Comparison of ENCODE assay signal across 14 cellular contexts in the genomic region with DNA sequence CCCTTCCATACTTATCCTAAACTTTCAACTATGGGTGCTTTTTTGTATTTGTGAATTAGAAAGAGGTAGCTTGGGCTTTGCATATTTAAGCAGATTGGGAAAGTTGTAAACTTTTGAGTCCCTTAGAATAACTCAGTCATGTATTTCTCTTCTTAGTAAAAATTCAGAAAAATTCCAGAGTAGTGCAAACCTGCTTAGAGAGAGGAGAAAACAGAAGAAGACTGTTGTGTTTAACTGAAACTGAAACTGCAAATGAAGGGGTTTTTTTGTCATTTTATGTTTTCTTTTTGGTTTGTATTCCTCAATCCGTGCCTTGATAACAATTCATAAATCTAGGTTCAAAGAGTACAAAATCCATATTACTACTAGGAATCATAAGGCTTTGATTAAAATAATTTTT. TPM values are rescaled to one million over a fixed set of nuclear protein-coding genes. Genes with fewer than 3 reads are reported as not detected.
DNase-seq lines count a peak whose midpoint lies in the region; ATAC-seq and TF ChIP-seq lines count a peak whose summit lies in the region.
"Had no signal": no experiment of that assay in that cellular context is flagged by ENCODE, and none has a peak within 500 bp of the region (broad histone marks: within the 10 kb centered on the region; RNA-seq: fewer than 3 reads in every experiment).

No MANE protein-coding gene starts in this region.

- H3K27me3 ChIP-seq in MM.1S (replicated peaks; ENCODE audit: insufficient read depth, low read length): no peaks in the 10 kb centered on the region
- no peaks in the 10 kb centered on the region for H3K27me3 ChIP-seq in stomach
- H3K27me3 ChIP-seq: gastroesophageal sphincter had no signal

- POLR2A ChIA-PET in activated CD4-positive, alpha-beta T cell treated with anti-CD3 and anti-CD28 coated beads, Interleukin-2, amount 10 ng/mL, durations not matched to agents 7 days and 5 days (lab: Charles Lee): no interaction called here

- H3K4me3 ChIP-seq in MM.1S (ENCODE audit: low read length): peak overlapping the region; percentile 11; the same call in 1 of the 2 replicates
- no peak overlapping the region for H3K4me3 ChIP-seq in stomach
- H3K4me3 ChIP-seq: gastroesophageal sphincter had no signal

- no peak for TF ChIP-seq POLR2A in stomach (IDR thresholded peaks at IDR 0.05)

- H3F3A ChIP-seq in MM.1S (ENCODE audit: insufficient read depth, low read length): peaks cover 5% of the 10 kb centered on the region; the same call in 1 of the 2 replicates

- peak overlapping the region; percentile 60 for H3K4me2 ChIP-seq in MM.1S (ENCODE audit: low read depth, low read length)

- ATAC-seq in GM21619 (IDR thresholded peaks at IDR 0.05; ENCODE audit: unreplicated experiment): peak; percentile 58
- ATAC-seq in stimulated activated memory B cell treated with anti-CD40 and anti-IgM and Interleukin-4, amounts not matched to agents 10 μg/mL and 1 μg/mL and 100 μg/mL, for 72 hours: peak; percentile 36
- ATAC-seq: gastroesophageal sphincter, Panc1 had no signal

- no peaks in the 10 kb centered on the region for H3K36me3 ChIP-seq in MM.1S (replicated peaks; ENCODE audit: insufficient read depth, low read length)
- H3K36me3 ChIP-seq in stomach: no peaks in the 10 kb centered on the region

- peaks cover 13% of the 10 kb centered on the region for H3K36me3 Mint-ChIP-seq in activated CD4-positive, alpha-beta T cell treated with anti-CD3 and anti-CD28 coated beads, Interleukin-2, amount 10 ng/mL, durations not matched to agents 7 days and 5 days (ENCODE audit: low read depth)
- H3K36me3 Mint-ChIP-seq in stimulated activated memory B cell treated with anti-CD40 and anti-IgM and Interleukin-4, amounts not matched to agents 10 μg/mL and 1 μg/mL and 100 μg/mL, for 72 hours: peaks cover 18% of the 10 kb centered on the region
- peaks cover 30% of the 10 kb centered on the region for H3K36me3 Mint-ChIP-seq in progenitor cell of endocrine pancreas (ENCODE audit: insufficient read depth)

- H3K4me1 ChIP-seq in MM.1S (ENCODE audit: low read length) (peaks cover 14% of the 10 kb centered on the region), stomach (peaks cover 0 to 14% (median 6%) of the 10 kb centered on the region in 4 donors)

- CTCF ChIA-PET in activated CD4-positive, alpha-beta T cell treated with anti-CD3 and anti-CD28 coated beads, Interleukin-2, amount 10 ng/mL, durations not matched to agents 7 days and 5 days (lab: Charles Lee): interaction anchor here (0.9 to 2.6 kb wide), 5 partner anchors 13 to 129 kb away, joined by 3 to 8 read pairs (median 5); partner anchors contain the start of gene CD200

- H3K79me2 ChIP-seq in MM.1S (ENCODE audit: low read length): no peaks in the 10 kb centered on the region

- peaks cover 28% of the 10 kb centered on the region for H3K4me1 Mint-ChIP-seq in activated CD4-positive, alpha-beta T cell treated with anti-CD3 and anti-CD28 coated beads, Interleukin-2, amount 10 ng/mL, durations not matched to agents 7 days and 5 days
- H3K4me1 Mint-ChIP-seq in stimulated activated memory B cell treated with anti-CD40 and anti-IgM and Interleukin-4, amounts not matched to agents 10 μg/mL and 1 μg/mL and 100 μg/mL, for 72 hours: peaks cover 34% of the 10 kb centered on the region
- peaks cover 19% of the 10 kb centered on the region for H3K4me1 Mint-ChIP-seq in progenitor cell of endocrine pancreas (ENCODE audit: low read depth)

- DNase-seq in activated CD4-positive, alpha-beta T cell treated with anti-CD3 and anti-CD28 coated beads, Interleukin-2, amount 10 ng/mL, durations not matched to agents 7 days and 5 days: no peak
- DNase-seq in activated CD4-positive, alpha-beta T cell treated with anti-CD3 and anti-CD28 coated beads, Interleukin-2, amount 50 U/mL, for 1 hour: no peak
- DNase-seq in MM.1S: peak; percentile 70
- DNase-seq in NCI-H1105 (lab: John Stamatoyannopoulos, UW): no peak
- no peak for DNase-seq in progenitor cell of endocrine pancreas (ENCODE audit: low spot score, unreplicated experiment)
- no peak for DNase-seq in stomach
- DNase-seq: activated CD4-positive, alpha-beta T cell treated with anti-CD3 and anti-CD28 coated beads, Interleukin-2, amount 50 U/mL, for 48 hours; cerebellar nuclear complex had no signal

- H3K9me3 Mint-ChIP-seq in activated CD4-positive, alpha-beta T cell treated with anti-CD3 and anti-CD28 coated beads, Interleukin-2, amount 10 ng/mL, durations not matched to agents 7 days and 5 days: peaks cover 3% of the 10 kb centered on the region
- H3K9me3 Mint-ChIP-seq in stimulated activated memory B cell treated with anti-CD40 and anti-IgM and Interleukin-4, amounts not matched to agents 10 μg/mL and 1 μg/mL and 100 μg/mL, for 72 hours: no peaks in the 10 kb centered on the region
- H3K9me3 Mint-ChIP-seq in progenitor cell of endocrine pancreas (ENCODE audit: low read depth): no peaks in the 10 kb centered on the region
- H3K9me3 Mint-ChIP-seq: type B pancreatic cell had no signal

- peak overlapping the region; percentile 64 for H2AFZ ChIP-seq in MM.1S (ENCODE audit: low read length)

- intact Hi-C loops in stomach (cut with DNase I; ENCODE audit: low total_unique reads): no loop called here

- TF ChIP-seq CTCF in MM.1S (IDR thresholded peaks at IDR 0.05; ENCODE audit: low read length): no peak
- TF ChIP-seq CTCF in progenitor cell of endocrine pancreas (IDR thresholded peaks at IDR 0.05; ENCODE audit: unreplicated experiment): no peak
- no peak for TF ChIP-seq CTCF in stomach (IDR thresholded peaks at IDR 0.05)

- 43 to 56% (median 51%) methylated on average over 1 of the region's 1 CpG for WGBS in stomach, 5 donors

- H3K4me3 Mint-ChIP-seq in activated CD4-positive, alpha-beta T cell treated with anti-CD3 and anti-CD28 coated beads, Interleukin-2, amount 10 ng/mL, durations not matched to agents 7 days and 5 days: peak overlapping the region; percentile 20
- H3K4me3 Mint-ChIP-seq in stimulated activated memory B cell treated with anti-CD40 and anti-IgM and Interleukin-4, amounts not matched to agents 10 μg/mL and 1 μg/mL and 100 μg/mL, for 72 hours: peak overlapping the region; percentile 44
- no peak overlapping the region for H3K4me3 Mint-ChIP-seq in progenitor cell of endocrine pancreas (ENCODE audit: low read depth)
- H3K4me3 Mint-ChIP-seq: type B pancreatic cell had no signal

- H3K27ac ChIP-seq in MM.1S (ENCODE audit: low read length) (peak overlapping the region; percentile 33; the same call in 1 of the 2 replicates), stomach (peak overlapping the region in 1 of 5 donors; percentile 17)

- H3K27me3 Mint-ChIP-seq in activated CD4-positive, alpha-beta T cell treated with anti-CD3 and anti-CD28 coated beads, Interleukin-2, amount 10 ng/mL, durations not matched to agents 7 days and 5 days: no peaks in the 10 kb centered on the region
- H3K27me3 Mint-ChIP-seq in stimulated activated memory B cell treated with anti-CD40 and anti-IgM and Interleukin-4, amounts not matched to agents 10 μg/mL and 1 μg/mL and 100 μg/mL, for 72 hours: no peaks in the 10 kb centered on the region
- H3K27me3 Mint-ChIP-seq in progenitor cell of endocrine pancreas: no peaks in the 10 kb centered on the region
- H3K27me3 Mint-ChIP-seq: type B pancreatic cell had no signal

- H3K9me3 ChIP-seq in MM.1S (replicated peaks; ENCODE audit: insufficient read depth, low read length) (no peaks in the 10 kb centered on the region), stomach (no peaks in the 10 kb centered on the region)
- H3K9me3 ChIP-seq: gastroesophageal sphincter had no signal

- H3K27ac Mint-ChIP-seq in activated CD4-positive, alpha-beta T cell treated with anti-CD3 and anti-CD28 coated beads, Interleukin-2, amount 10 ng/mL, durations not matched to agents 7 days and 5 days: peak overlapping the region; percentile 85
- peak overlapping the region; percentile 19 for H3K27ac Mint-ChIP-seq in stimulated activated memory B cell treated with anti-CD40 and anti-IgM and Interleukin-4, amounts not matched to agents 10 μg/mL and 1 μg/mL and 100 μg/mL, for 72 hours
- H3K27ac Mint-ChIP-seq in progenitor cell of endocrine pancreas: no peak overlapping the region
- H3K27ac Mint-ChIP-seq: type B pancreatic cell had no signal

- H3K9me2 ChIP-seq in MM.1S (replicated peaks; ENCODE audit: insufficient read depth, low read length): no peaks in the 10 kb centered on the region

- H3K9ac ChIP-seq in MM.1S (ENCODE audit: low read length): peak overlapping the region; percentile 16; the same call in 1 of the 2 replicates

- H4K20me1 ChIP-seq in MM.1S (ENCODE audit: insufficient read depth, low read length): no peaks in the 10 kb centered on the region

- TF ChIP-seq EP300 in stomach (IDR thresholded peaks at IDR 0.05): no peak

RNA-seq across cellular contexts. Expression of gene CD200, which starts 31.3 kb away (rescaled TPM):
- total RNA-seq in activated CD4-positive, alpha-beta T cell treated with anti-CD3 and anti-CD28 coated beads, Interleukin-2, amount 10 ng/mL, durations not matched to agents 7 days and 5 days: 1 to 10 TPM; 4.0 to 5.2 TPM
- total RNA-seq in progenitor cell of endocrine pancreas (37.4 and 42.1 TPM in 2 replicates), stomach (10 to 100 TPM in 2 of 5 donors, 1 to 10 TPM in 3; 3.2 to 50.0 (median 9.0) TPM)
- 1 to 10 TPM; 2.2 to 4.2 (median 2.7) TPM for polyA plus RNA-seq in stomach
- total RNA-seq: A673 had no signal
